Comparison of ENCODE assay signal across 1 cellular context in genomic region chr3:14124615-14125192, GRCh38.
A peak's percentile ranks its signal among the peaks of the same experiment; 100 is the strongest.
TF ChIP-seq lines count a peak whose summit lies in the region.

Gene CHCHD4, minus strand, starts transcription at chr3:14124870. Its CDS starts 194 bp downstream, at chr3:14124676.
Gene TMEM43, plus strand, starts transcription at chr3:14125052. Its CDS starts 142 bp downstream, at chr3:14125194.

TF ChIP-seq in HEK293, 187 proteins besides CTCF, POLR2A, EP300 and RAD21 (continued from another document and continues in another):
- no peak; the same call in none of the 2 replicates for TF ChIP-seq ZBTB11 (tag by site-specific recombination; conservative IDR thresholded peaks at IDR 0.05; ENCODE audit: low read depth)
- TF ChIP-seq ZNF223 (tag by site-specific recombination; IDR thresholded peaks at IDR 0.05) = no peak
- TF ChIP-seq ZNF558 (tag by site-specific recombination; IDR thresholded peaks at IDR 0.05) = no peak
- no peak for TF ChIP-seq ZNF23 (tag by site-specific recombination; IDR thresholded peaks at IDR 0.05; ENCODE audit: borderline replicate concordance)
- TF ChIP-seq ZBTB1 (tag by site-specific recombination; IDR thresholded peaks at IDR 0.05) = no peak
- TF ChIP-seq ZNF37A (tag by site-specific recombination; IDR thresholded peaks at IDR 0.05) = no peak
- no peak for TF ChIP-seq ZNF174 (tag by site-specific recombination; IDR thresholded peaks at IDR 0.05)
- no peak for TF ChIP-seq ZNF292 (tag by site-specific recombination; IDR thresholded peaks at IDR 0.05; ENCODE audit: borderline replicate concordance, low read depth)
- no peak for TF ChIP-seq ZFP37 (tag by site-specific recombination; IDR thresholded peaks at IDR 0.05)
- no peak for TF ChIP-seq ZSCAN18 (tag by site-specific recombination; IDR thresholded peaks at IDR 0.05)
- no peak; the same call in 1 of the 2 replicates for TF ChIP-seq ZNF398 (tag by site-specific recombination; IDR thresholded peaks at IDR 0.05)
- TF ChIP-seq ZBTB21 (tag by site-specific recombination; IDR thresholded peaks at IDR 0.05) = no peak
- TF ChIP-seq KLF1 (tag by site-specific recombination; IDR thresholded peaks at IDR 0.05) = no peak
- TF ChIP-seq YY1 (tag by site-specific recombination; IDR thresholded peaks at IDR 0.05) = no peak; the same call in 1 of the 2 replicates
- no peak for TF ChIP-seq ZNF175 (tag by site-specific recombination; IDR thresholded peaks at IDR 0.05)
- TF ChIP-seq KLF8 (tag by site-specific recombination; IDR thresholded peaks at IDR 0.05) = no peak; the same call in 1 of the 2 replicates
- TF ChIP-seq, protein P1, sequence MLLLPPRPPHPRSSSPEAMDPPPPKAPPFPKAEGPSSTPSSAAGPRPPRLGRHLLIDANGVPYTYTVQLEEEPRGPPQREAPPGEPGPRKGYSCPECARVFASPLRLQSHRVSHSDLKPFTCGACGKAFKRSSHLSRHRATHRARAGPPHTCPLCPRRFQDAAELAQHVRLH (tag by site-specific recombination; IDR thresholded peaks at IDR 0.05) = no peak
- no peak for TF ChIP-seq ZNF792 (tag by site-specific recombination; IDR thresholded peaks at IDR 0.05)
- TF ChIP-seq ZNF391 (tag by site-specific recombination; IDR thresholded peaks at IDR 0.05; ENCODE audit: borderline replicate concordance, low read depth) = no peak
- TF ChIP-seq FEZF1 (tag by site-specific recombination; IDR thresholded peaks at IDR 0.05) = peak; percentile 54
- TF ChIP-seq OVOL3 (tag by site-specific recombination; IDR thresholded peaks at IDR 0.05) = no peak
- no peak for TF ChIP-seq ZNF221 (tag by site-specific recombination; IDR thresholded peaks at IDR 0.05; ENCODE audit: borderline replicate concordance)
- no peak for TF ChIP-seq PRDM2 (tag by site-specific recombination; IDR thresholded peaks at IDR 0.05; ENCODE audit: borderline replicate concordance)
- no peak for TF ChIP-seq ZNF621 (tag by site-specific recombination; IDR thresholded peaks at IDR 0.05)
- TF ChIP-seq INSM2 (tag by site-specific recombination; IDR thresholded peaks at IDR 0.05) = no peak
- no peak for TF ChIP-seq ZNF112 (tag by site-specific recombination; IDR thresholded peaks at IDR 0.05)
- no peak for TF ChIP-seq ZNF785 (tag by site-specific recombination; IDR thresholded peaks at IDR 0.05)
- no peak for TF ChIP-seq ZNF701 (tag by site-specific recombination; IDR thresholded peaks at IDR 0.05)
- no peak for TF ChIP-seq ZNF133 (tag by site-specific recombination; IDR thresholded peaks at IDR 0.05)
- TF ChIP-seq ZNF311 (tag by site-specific recombination; IDR thresholded peaks at IDR 0.05; ENCODE audit: borderline replicate concordance) = no peak
- no peak for TF ChIP-seq ZBTB7A (tag by site-specific recombination; IDR thresholded peaks at IDR 0.05; ENCODE audit: low read depth)
- peak; percentile 87 for TF ChIP-seq GLIS1 (tag by site-specific recombination; IDR thresholded peaks at IDR 0.05)
- TF ChIP-seq PRDM4 (tag by site-specific recombination; IDR thresholded peaks at IDR 0.05) = no peak
- no peak for TF ChIP-seq GFI1B (tag by site-specific recombination; IDR thresholded peaks at IDR 0.05)
- peak; percentile 13; the same call in 1 of the 2 replicates for TF ChIP-seq ZNF660 (tag by site-specific recombination; IDR thresholded peaks at IDR 0.05)
- TF ChIP-seq ZNF654 (tag by site-specific recombination; IDR thresholded peaks at IDR 0.05; ENCODE audit: low read depth) = no peak
- no peak for TF ChIP-seq YY2 (tag by site-specific recombination; IDR thresholded peaks at IDR 0.05)
- no peak for TF ChIP-seq ZNF768 (tag by site-specific recombination; IDR thresholded peaks at IDR 0.05)
- no peak for TF ChIP-seq ZNF623 (tag by site-specific recombination; IDR thresholded peaks at IDR 0.05)
- TF ChIP-seq, protein P2, sequence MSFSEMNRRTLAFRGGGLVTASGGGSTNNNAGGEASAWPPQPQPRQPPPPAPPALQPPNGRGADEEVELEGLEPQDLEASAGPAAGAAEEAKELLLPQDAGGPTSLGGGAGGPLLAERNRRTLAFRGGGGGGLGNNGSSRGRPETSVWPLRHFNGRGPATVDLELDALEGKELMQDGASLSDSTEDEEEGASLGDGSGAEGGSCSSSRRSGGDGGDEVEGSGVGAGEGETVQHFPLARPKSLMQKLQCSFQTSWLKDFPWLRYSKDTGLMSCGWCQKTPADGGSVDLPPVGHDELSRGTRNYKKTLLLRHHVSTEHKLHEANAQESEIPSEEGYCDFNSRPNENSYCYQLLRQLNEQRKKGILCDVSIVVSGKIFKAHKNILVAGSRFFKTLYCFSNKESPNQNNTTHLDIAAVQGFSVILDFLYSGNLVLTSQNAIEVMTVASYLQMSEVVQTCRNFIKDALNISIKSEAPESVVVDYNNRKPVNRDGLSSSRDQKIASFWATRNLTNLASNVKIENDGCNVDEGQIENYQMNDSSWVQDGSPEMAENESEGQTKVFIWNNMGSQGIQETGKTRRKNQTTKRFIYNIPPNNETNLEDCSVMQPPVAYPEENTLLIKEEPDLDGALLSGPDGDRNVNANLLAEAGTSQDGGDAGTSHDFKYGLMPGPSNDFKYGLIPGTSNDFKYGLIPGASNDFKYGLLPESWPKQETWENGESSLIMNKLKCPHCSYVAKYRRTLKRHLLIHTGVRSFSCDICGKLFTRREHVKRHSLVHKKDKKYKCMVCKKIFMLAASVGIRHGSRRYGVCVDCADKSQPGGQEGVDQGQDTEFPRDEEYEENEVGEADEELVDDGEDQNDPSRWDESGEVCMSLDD (tag by site-specific recombination; IDR thresholded peaks at IDR 0.05) = no peak
- TF ChIP-seq ZNF747 (tag by site-specific recombination; IDR thresholded peaks at IDR 0.05) = no peak
